Comparison of ENCODE assay signal across 8 cellular contexts in genomic region chrX:119693032-119693995, GRCh38. TPM values are rescaled to one million over a fixed set of nuclear protein-coding genes. Genes with fewer than 3 reads are reported as not detected.
DNase-seq lines count a peak whose midpoint lies in the region; ATAC-seq, FAIRE-seq and TF ChIP-seq lines count a peak whose summit lies in the region.

SEPTIN6 (minus strand) TSS chrX:119693168; CDS start chrX:119693105, 63 bp downstream.

- TF ChIP-seq POLR2A in heart left ventricle (IDR thresholded peaks at IDR 0.05) = peak in 1 of 2 donors; percentile 49

- H3K4me2 ChIP-seq in GM23338 (peak within 1 kb of the TSS; percentile 85), SU-DHL-6 (ENCODE audit: low read depth, low read length, poor library complexity, severe bottlenecking) (peak within 1 kb of the TSS; percentile 99)

- H3K27ac ChIP-seq in GM23338 (ENCODE audit: low read depth) (no peak within 1 kb of the TSS), SU-DHL-6 (ENCODE audit: low read depth, low read length) (peak within 1 kb of the TSS; percentile 100), heart left ventricle (peak within 1 kb of the TSS in 11 of 12 donors; percentile 32 to 83 (median 75))

- H3K4me3 Mint-ChIP-seq in GM23338 (peak within 1 kb of the TSS; percentile 93), progenitor cell of endocrine pancreas (ENCODE audit: low read depth) (peak within 1 kb of the TSS; percentile 95)
- H3K4me3 Mint-ChIP-seq in activated naive CD8-positive, alpha-beta T cell = peak within 1 kb of the TSS; percentile 98

- peak; percentile 79 for DNase-seq in GM23338 (ENCODE audit: low spot score)
- peak; percentile 31 for DNase-seq in LNCaP clone FGC (ENCODE audit: low read depth)
- DNase-seq in heart left ventricle = peak; percentile 67 to 87 (median 75)
- peak; percentile 57 for DNase-seq in progenitor cell of endocrine pancreas (ENCODE audit: low spot score, unreplicated experiment)
- peak; percentile 71 for DNase-seq in ureter (ENCODE audit: low spot score)

- H3K4me1 ChIP-seq in GM23338 (ENCODE audit: insufficient read depth) = peaks cover 13% of the 10 kb centered on the region
- peaks cover 0 to 21% (median 0%) of the 10 kb centered on the region in 12 donors for H3K4me1 ChIP-seq in heart left ventricle

- H3K9me3 ChIP-seq in SU-DHL-6 (ENCODE audit: insufficient read depth, low read length) = no peaks in the 10 kb centered on the region
- H3K9me3 ChIP-seq in heart left ventricle = no peaks in the 10 kb centered on the region

- H3K27me3 Mint-ChIP-seq in GM23338 (ENCODE audit: insufficient read depth, low read depth, poor library complexity) (peaks cover 22% of the 10 kb centered on the region), progenitor cell of endocrine pancreas (peaks cover 18% of the 10 kb centered on the region)
- no peaks in the 10 kb centered on the region for H3K27me3 Mint-ChIP-seq in activated naive CD8-positive, alpha-beta T cell

- peak; percentile 65 for ATAC-seq in GM23338
- ATAC-seq in heart left ventricle = peak; percentile 65 to 88 (median 84)

- H3F3A ChIP-seq in GM23338 (replicated peaks; ENCODE audit: low read depth) (no peaks in the 10 kb centered on the region), SU-DHL-6 (ENCODE audit: insufficient read depth) (peaks cover 15% of the 10 kb centered on the region)

- intact Hi-C loops in heart left ventricle (cut with DNase I) = loop anchor here in 4 of 10 donors (2.0 to 10.0 kb wide), 4 partner anchors 39 to 86 kb away; partner anchors contain the start of gene NKRF (in 1 of the 4)

- H3K79me2 ChIP-seq in GM23338 (replicated peaks; ENCODE audit: insufficient read depth) (peaks cover 39% of the 10 kb centered on the region), SU-DHL-6 (ENCODE audit: insufficient read depth, low read length) (peaks cover 45% of the 10 kb centered on the region)

- H3K4me1 Mint-ChIP-seq in GM23338 (peaks cover 40% of the 10 kb centered on the region), progenitor cell of endocrine pancreas (ENCODE audit: low read depth) (peaks cover 9% of the 10 kb centered on the region)
- peaks cover 17% of the 10 kb centered on the region for H3K4me1 Mint-ChIP-seq in activated naive CD8-positive, alpha-beta T cell (ENCODE audit: low read depth)

- H3K4me3 ChIP-seq in GM23338 = peak within 1 kb of the TSS; percentile 72
- H3K4me3 ChIP-seq in LNCaP clone FGC (ENCODE audit: low read depth, low read length) = peak within 1 kb of the TSS; percentile 62
- H3K4me3 ChIP-seq in SU-DHL-6 (ENCODE audit: insufficient read depth, low read length, poor library complexity, severe bottlenecking) = peak within 1 kb of the TSS; percentile 82
- peak within 1 kb of the TSS; percentile 40 to 92 (median 75) for H3K4me3 ChIP-seq in heart left ventricle

- peak; percentile 93 for FAIRE-seq in G401.6 (lab: Jason Lieb, UNC)

- no peaks in the 10 kb centered on the region; the same call in 2 of the 3 replicates for H3K9me3 Mint-ChIP-seq in GM23338
- no peaks in the 10 kb centered on the region for H3K9me3 Mint-ChIP-seq in activated naive CD8-positive, alpha-beta T cell (ENCODE audit: low read depth)
- H3K9me3 Mint-ChIP-seq in progenitor cell of endocrine pancreas (ENCODE audit: low read depth) = peaks cover 11% of the 10 kb centered on the region

- H2AFZ ChIP-seq in GM23338 = peak within 1 kb of the TSS; percentile 72
- H2AFZ ChIP-seq in SU-DHL-6 (ENCODE audit: low read depth, low read length, severe bottlenecking) = peak within 1 kb of the TSS; percentile 68

- peaks cover 3% of the 10 kb centered on the region; the same call in 1 of the 3 replicates for H3K36me3 Mint-ChIP-seq in GM23338 (ENCODE audit: low read depth)
- peaks cover 2% of the 10 kb centered on the region for H3K36me3 Mint-ChIP-seq in activated naive CD8-positive, alpha-beta T cell
- no peaks in the 10 kb centered on the region for H3K36me3 Mint-ChIP-seq in progenitor cell of endocrine pancreas (ENCODE audit: insufficient read depth)

- H4K20me1 ChIP-seq in GM23338 (replicated peaks; ENCODE audit: insufficient read depth) (no peaks in the 10 kb centered on the region), SU-DHL-6 (ENCODE audit: low read depth, low read length) (no peaks in the 10 kb centered on the region)

- H3K36me3 ChIP-seq in GM23338 (ENCODE audit: insufficient read depth) (no peaks in the 10 kb centered on the region), SU-DHL-6 (ENCODE audit: low read length) (no peaks in the 10 kb centered on the region), heart left ventricle (no peaks in the 10 kb centered on the region)

- TF ChIP-seq CTCF in GM23338 (conservative IDR thresholded peaks at IDR 0.05; ENCODE audit: low read depth in 2 of 2) (no peak), LNCaP clone FGC (IDR thresholded peaks at IDR 0.05; ENCODE audit: control insufficient read depth, extremely low read depth, insufficient read depth) (no peak), SU-DHL-6 (IDR thresholded peaks at IDR 0.05; ENCODE audit: insufficient read depth, low read length, poor library complexity, severe bottlenecking) (no peak), heart left ventricle (IDR thresholded peaks at IDR 0.05) (no peak), progenitor cell of endocrine pancreas (IDR thresholded peaks at IDR 0.05; ENCODE audit: unreplicated experiment) (peak; percentile 17)

- H3K27ac Mint-ChIP-seq in GM23338 (no peak within 1 kb of the TSS), progenitor cell of endocrine pancreas (peak within 1 kb of the TSS; percentile 84)
- H3K27ac Mint-ChIP-seq in activated naive CD8-positive, alpha-beta T cell = peak within 1 kb of the TSS; percentile 97

- H3K9me2 ChIP-seq in GM23338 (ENCODE audit: insufficient read depth) (no peaks in the 10 kb centered on the region), SU-DHL-6 (replicated peaks; ENCODE audit: insufficient read depth, low read length) (no peaks in the 10 kb centered on the region)

- H3K27me3 ChIP-seq in GM23338 (ENCODE audit: insufficient read depth) = peaks cover 29% of the 10 kb centered on the region
- H3K27me3 ChIP-seq in SU-DHL-6 (ENCODE audit: low read length) = no peaks in the 10 kb centered on the region
- H3K27me3 ChIP-seq in heart left ventricle = no peaks in the 10 kb centered on the region

- peak within 1 kb of the TSS; percentile 77 for H3K9ac ChIP-seq in SU-DHL-6 (ENCODE audit: low read length)

- whole genome bisulfite sequencing in heart left ventricle, 4 donors = 3 to 32% (median 17%) methylated on average over 42 to 59 of the region's 59 CpGs

TF ChIP-seq in GM23338, 12 proteins besides CTCF, POLR2A, EP300 and RAD21:
- no peak for TF ChIP-seq NANOG (IDR thresholded peaks at IDR 0.05; ENCODE audit: borderline replicate concordance)
- TF ChIP-seq CREB1 (CRISPR knock-in tag; IDR thresholded peaks at IDR 0.05; ENCODE audit: low read depth) = peak; percentile 43; the same call in 1 of the 2 replicates
- peak; percentile 65 for TF ChIP-seq POLR2AphosphoS5 (IDR thresholded peaks at IDR 0.05; ENCODE audit: low read depth)

RNA-seq across cellular contexts. Expression of gene SEPTIN6, which starts in this region (rescaled TPM):
- 43.3 and 43.6 TPM in 2 replicates for total RNA-seq in GM23338 (2014; rRNA removed; shearing (Covaris generic))
- 36.9 and 37.0 TPM in 2 replicates for polyA plus RNA-seq in GM23338 (2016; fragmentation: Nextera tagmentation; extraction: Ambion mirVana)
- total RNA-seq in heart left ventricle = 10 to 100 TPM in 5 of 9 donors, 1 to 10 TPM in 4; 7.6 to 36.4 (median 10.0) TPM
- polyA plus RNA-seq in heart left ventricle = 1 to 10 TPM; 3.3 to 7.2 TPM
- total RNA-seq in progenitor cell of endocrine pancreas = 37.1 and 40.2 TPM in 2 replicates
- total RNA-seq in ureter = 19.0 TPM
